In the genomic region with DNA sequence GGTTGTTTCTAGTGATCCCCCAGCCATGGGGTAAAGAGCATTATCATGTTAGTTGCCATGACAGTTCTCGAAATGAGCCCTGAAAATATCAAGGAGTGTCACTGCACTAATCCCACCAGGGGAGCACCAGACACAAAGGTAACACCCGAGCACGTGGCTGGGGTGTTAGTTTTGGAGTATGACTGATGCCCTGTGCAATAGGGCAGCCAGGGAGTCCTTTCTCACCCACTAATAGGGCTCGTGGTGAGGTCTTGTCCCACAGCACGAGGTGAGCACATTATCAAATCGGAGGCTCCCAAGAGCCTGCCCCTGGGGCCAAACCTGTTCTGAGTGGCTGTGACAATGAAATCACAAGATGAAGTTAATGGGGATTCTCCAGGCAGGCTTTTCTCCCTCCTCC, we compare ENCODE assay signal across 26 cellular contexts.
"Had no signal": no experiment of that assay in that cellular context is flagged by ENCODE, and none has a peak within 500 bp of the region (broad histone marks: within the 10 kb centered on the region; RNA-seq: fewer than 3 reads in every experiment).

No MANE protein-coding gene starts in this region.

- DNase-seq: activated CD4-positive, alpha-beta T cell treated with anti-CD3 and anti-CD28 coated beads, Interleukin-2, amount 10 ng/mL, durations not matched to agents 7 days and 5 days; activated CD4-positive, CD25-positive, alpha-beta regulatory T cell treated with anti-CD3 and anti-CD28 coated beads, Interleukin-2, amount 50 U/mL, for 72 hours; activated CD8-positive, alpha-beta memory T cell treated with anti-CD3 and anti-CD28 coated beads, Interleukin-2, amount 10 ng/mL, durations not matched to agents 7 days and 5 days; activated CD8-positive, alpha-beta T cell treated with anti-CD3 and anti-CD28 coated beads for 36 hours; activated effector memory CD4-positive, alpha-beta T cell treated with anti-CD3 and anti-CD28 coated beads, Interleukin-2, amount 50 U/mL, for 16 hours; activated naive CD4-positive, alpha-beta T cell treated with anti-CD3 and anti-CD28 coated beads, Interleukin-2, amount 10 ng/mL, durations not matched to agents 7 days and 5 days; activated T-cell treated with anti-CD3 and anti-CD28 coated beads for 4 hours; body of pancreas; central memory CD4-positive, alpha-beta T cell; endodermal cell; immature natural killer cell; kidney glomerular epithelial cell; left ventricle myocardium inferior; ovary; right lobe of liver; SK-N-SH; stimulated activated CD4-positive, alpha-beta T cell treated with anti-CD3 and anti-CD28 coated beads, Interleukin-2, amount 100 ng/mL, for 48 hours; stimulated activated CD8-positive, alpha-beta memory T cell treated with anti-CD3 and anti-CD28 coated beads, Interleukin-4, amount 100 ng/mL, for 48 hours; stimulated activated naive CD4-positive, alpha-beta T cell; thyroid gland had no signal

- H3K9me3 ChIP-seq: body of pancreas, left ventricle myocardium inferior, neutrophil, ovary, prostate gland, right lobe of liver, SK-N-SH, thyroid gland had no signal

- H3K4me3 Mint-ChIP-seq: activated CD4-positive, alpha-beta T cell treated with anti-CD3 and anti-CD28 coated beads, Interleukin-2, amount 10 ng/mL, durations not matched to agents 7 days and 5 days; activated CD8-positive, alpha-beta memory T cell treated with anti-CD3 and anti-CD28 coated beads, Interleukin-2, amount 10 ng/mL, durations not matched to agents 7 days and 5 days; activated CD8-positive, alpha-beta T cell treated with anti-CD3 and anti-CD28 coated beads for 36 hours; activated naive CD4-positive, alpha-beta T cell treated with anti-CD3 and anti-CD28 coated beads, Interleukin-2, amount 10 ng/mL, durations not matched to agents 7 days and 5 days; endodermal cell; immature natural killer cell; memory B cell had no signal

- H3K9ac ChIP-seq: SK-N-SH had no signal

- H3K27me3 ChIP-seq: body of pancreas, neutrophil, ovary, right lobe of liver, thyroid gland had no signal

- H3K9me3 Mint-ChIP-seq: activated CD4-positive, alpha-beta T cell treated with anti-CD3 and anti-CD28 coated beads, Interleukin-2, amount 10 ng/mL, durations not matched to agents 7 days and 5 days; activated CD8-positive, alpha-beta T cell treated with anti-CD3 and anti-CD28 coated beads for 36 hours; activated naive CD4-positive, alpha-beta T cell treated with anti-CD3 and anti-CD28 coated beads, Interleukin-2, amount 10 ng/mL, durations not matched to agents 7 days and 5 days; immature natural killer cell; memory B cell had no signal

- H3K36me3 Mint-ChIP-seq: immature natural killer cell, memory B cell had no signal

- H3K36me3 ChIP-seq: left ventricle myocardium inferior, neutrophil, ovary, prostate gland, right lobe of liver, thyroid gland had no signal

- H3K27me3 Mint-ChIP-seq: activated CD4-positive, alpha-beta T cell treated with anti-CD3 and anti-CD28 coated beads, Interleukin-2, amount 10 ng/mL, durations not matched to agents 7 days and 5 days; activated CD8-positive, alpha-beta memory T cell treated with anti-CD3 and anti-CD28 coated beads, Interleukin-2, amount 10 ng/mL, durations not matched to agents 7 days and 5 days; activated CD8-positive, alpha-beta T cell treated with anti-CD3 and anti-CD28 coated beads for 36 hours; activated naive CD4-positive, alpha-beta T cell treated with anti-CD3 and anti-CD28 coated beads, Interleukin-2, amount 10 ng/mL, durations not matched to agents 7 days and 5 days; memory B cell had no signal

- ATAC-seq: activated CD8-positive, alpha-beta memory T cell treated with anti-CD3 and anti-CD28 coated beads, Interleukin-2, amount 10 ng/mL, durations not matched to agents 7 days and 5 days; activated CD8-positive, alpha-beta T cell treated with anti-CD3 and anti-CD28 coated beads for 36 hours; body of pancreas; right lobe of liver had no signal

- H3K4me1 Mint-ChIP-seq: activated CD4-positive, alpha-beta T cell treated with anti-CD3 and anti-CD28 coated beads, Interleukin-2, amount 10 ng/mL, durations not matched to agents 7 days and 5 days; activated CD8-positive, alpha-beta memory T cell treated with anti-CD3 and anti-CD28 coated beads, Interleukin-2, amount 10 ng/mL, durations not matched to agents 7 days and 5 days; activated naive CD4-positive, alpha-beta T cell treated with anti-CD3 and anti-CD28 coated beads, Interleukin-2, amount 10 ng/mL, durations not matched to agents 7 days and 5 days; endodermal cell; immature natural killer cell; memory B cell had no signal

- H3K4me1 ChIP-seq: body of pancreas, left ventricle myocardium inferior, prostate gland, right lobe of liver, thyroid gland had no signal

- H3K27ac Mint-ChIP-seq: activated CD4-positive, alpha-beta T cell treated with anti-CD3 and anti-CD28 coated beads, Interleukin-2, amount 10 ng/mL, durations not matched to agents 7 days and 5 days; activated CD8-positive, alpha-beta memory T cell treated with anti-CD3 and anti-CD28 coated beads, Interleukin-2, amount 10 ng/mL, durations not matched to agents 7 days and 5 days; activated CD8-positive, alpha-beta T cell treated with anti-CD3 and anti-CD28 coated beads for 36 hours; activated naive CD4-positive, alpha-beta T cell treated with anti-CD3 and anti-CD28 coated beads, Interleukin-2, amount 10 ng/mL, durations not matched to agents 7 days and 5 days; endodermal cell; immature natural killer cell; memory B cell; nephron had no signal

- H3K27ac ChIP-seq: body of pancreas, left ventricle myocardium inferior, neutrophil, ovary, prostate gland, right lobe of liver, thyroid gland, VCaP had no signal

- H3K4me3 ChIP-seq: body of pancreas, ovary, prostate gland, right lobe of liver, smooth muscle cell, thyroid gland had no signal
